ENCODE assay signal across 22 cellular contexts in the genomic region with DNA sequence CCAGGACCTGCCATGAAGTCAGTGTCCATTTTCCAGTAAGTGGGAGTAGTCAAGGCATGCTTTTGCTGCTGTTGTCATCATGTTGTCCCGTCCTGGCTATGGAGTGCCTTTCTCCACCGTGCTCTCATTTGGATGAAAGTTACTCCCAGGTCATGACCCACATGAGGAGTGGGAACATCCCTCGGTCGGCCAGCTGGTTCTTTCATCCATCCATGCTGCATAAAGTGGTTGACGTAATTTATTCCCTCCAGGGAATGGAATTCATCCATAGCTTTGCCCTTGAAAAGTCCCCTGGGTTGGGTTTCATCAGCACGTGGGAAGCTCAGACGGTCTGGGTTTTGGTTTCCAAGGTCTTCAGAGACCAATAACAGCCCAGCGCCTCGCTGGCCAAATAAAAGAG. TPM values are rescaled to one million over a fixed set of nuclear protein-coding genes. Genes with fewer than 3 reads are reported as not detected.
DNase-seq lines count a peak whose midpoint lies in the region; ATAC-seq, FAIRE-seq and TF ChIP-seq lines count a peak whose summit lies in the region.
"Had no signal": no experiment of that assay in that cellular context is flagged by ENCODE, and none has a peak within 500 bp of the region (broad histone marks: within the 10 kb centered on the region; RNA-seq: fewer than 3 reads in every experiment).

No MANE protein-coding gene starts in this region.

- H3K4me3 Mint-ChIP-seq in stimulated activated naive B cell treated with anti-CD40 and anti-IgM and Interleukin-4, amounts not matched to agents 10 μg/mL and 1 μg/mL and 100 μg/mL, for 72 hours = no peak overlapping the region
- H3K4me3 Mint-ChIP-seq: CD4-positive, alpha-beta memory T cell had no signal

- intact Hi-C loops in left ventricle myocardium inferior (cut with micrococcal nuclease) = no loop called here
- intact Hi-C loops in posterior vena cava (cut with DNase I) = no loop called here
- intact Hi-C loops in testis (cut with DNase I; ENCODE audit: low total_unique reads) = no loop called here

- H3K9me3 ChIP-seq in left ventricle myocardium inferior (replicated peaks) = peaks cover 12% of the 10 kb centered on the region
- no peaks in the 10 kb centered on the region for H3K9me3 ChIP-seq in testis
- H3K9me3 ChIP-seq: BE2C had no signal

- H3K4me3 ChIP-seq in left ventricle myocardium inferior (no peak overlapping the region), testis (no peak overlapping the region)
- H3K4me3 ChIP-seq: GM12878 had no signal

- H3K27ac Mint-ChIP-seq in stimulated activated naive B cell treated with anti-CD40 and anti-IgM and Interleukin-4, amounts not matched to agents 10 μg/mL and 1 μg/mL and 100 μg/mL, for 72 hours = no peak overlapping the region
- H3K27ac Mint-ChIP-seq: CD4-positive, alpha-beta memory T cell had no signal

- TF ChIP-seq POLR2A in testis (IDR thresholded peaks at IDR 0.05) = no peak

- peaks cover 56 to 61% of the 10 kb centered on the region in 2 donors for H3K27me3 Mint-ChIP-seq in stimulated activated naive B cell treated with anti-CD40 and anti-IgM and Interleukin-4, amounts not matched to agents 10 μg/mL and 1 μg/mL and 100 μg/mL, for 72 hours

- ATAC-seq in stimulated activated naive B cell treated with anti-CD40 and anti-IgM and Interleukin-4, amounts not matched to agents 10 μg/mL and 1 μg/mL and 100 μg/mL, for 72 hours (replicated peaks) = no peak
- ATAC-seq: GM12878 had no signal

- peaks cover 0 to 3% of the 10 kb centered on the region in 2 donors for H3K36me3 Mint-ChIP-seq in stimulated activated naive B cell treated with anti-CD40 and anti-IgM and Interleukin-4, amounts not matched to agents 10 μg/mL and 1 μg/mL and 100 μg/mL, for 72 hours
- H3K36me3 Mint-ChIP-seq: CD4-positive, alpha-beta memory T cell had no signal

- H3K4me1 Mint-ChIP-seq in stimulated activated naive B cell treated with anti-CD40 and anti-IgM and Interleukin-4, amounts not matched to agents 10 μg/mL and 1 μg/mL and 100 μg/mL, for 72 hours = peaks cover 4 to 7% of the 10 kb centered on the region in 2 donors
- H3K4me1 Mint-ChIP-seq: CD4-positive, alpha-beta memory T cell had no signal

- peaks cover 47% of the 10 kb centered on the region for H3K27me3 ChIP-seq in left ventricle myocardium inferior (ENCODE audit: low read depth)
- no peaks in the 10 kb centered on the region for H3K27me3 ChIP-seq in testis
- H3K27me3 ChIP-seq: BE2C had no signal

- TF ChIP-seq CTCF in left ventricle myocardium inferior (IDR thresholded peaks at IDR 0.05; ENCODE audit: borderline replicate concordance) (no peak), testis (IDR thresholded peaks at IDR 0.05) (no peak)

- DNase-seq in left ventricle myocardium inferior (peak; percentile 75), posterior vena cava (ENCODE audit: low spot score) (peak; percentile 91), testis (peak; percentile 49), activated gamma-delta T cell treated with Interleukin-2 at 50 U/mL for 16 hours (no peak), NCI-H146 treated with DMSO at 0.1 percent for 48 hours (lab: John Stamatoyannopoulos, UW; ENCODE audit: unreplicated experiment) (no peak), LoVo (ENCODE audit: low spot score) (no peak)
- no peak for DNase-seq in stimulated activated naive B cell treated with anti-CD40 and anti-IgM and Interleukin-4, amounts not matched to agents 10 μg/mL and 1 μg/mL and 100 μg/mL, for 72 hours
- DNase-seq: BE2C; CD4-positive, alpha-beta memory T cell; DMS79; NCI-H1048; NCI-H146; NCI-H2107; NCI-H446; NCI-H82; SHP77 had no signal

- peaks cover 5 to 11% of the 10 kb centered on the region in 2 donors for H3K9me3 Mint-ChIP-seq in stimulated activated naive B cell treated with anti-CD40 and anti-IgM and Interleukin-4, amounts not matched to agents 10 μg/mL and 1 μg/mL and 100 μg/mL, for 72 hours

- FAIRE-seq in endometrium (lab: Jason Lieb, UNC) = peak; percentile 21
- FAIRE-seq: GM12878, GM19239, HTR-8/SVneo had no signal

- 46 to 50% methylated on average over 9 of the region's 9 CpGs for WGBS in testis, 2 donors

- H3K27ac ChIP-seq in left ventricle myocardium inferior (replicated peaks) = peak overlapping the region; percentile 89
- peak overlapping the region in 1 of 2 donors; percentile 37 for H3K27ac ChIP-seq in testis

- H3K4me1 ChIP-seq in left ventricle myocardium inferior = peaks cover 18% of the 10 kb centered on the region
- H3K4me1 ChIP-seq in testis = no peaks in the 10 kb centered on the region
- H3K4me1 ChIP-seq: BE2C had no signal

- H3K36me3 ChIP-seq in left ventricle myocardium inferior (no peaks in the 10 kb centered on the region), testis (ENCODE audit: low read depth, missing control alignments) (no peaks in the 10 kb centered on the region)
- H3K36me3 ChIP-seq: BE2C had no signal

RNA-seq across cellular contexts. Expression of a gene that starts 11.6 kb away (rescaled TPM):
- 69.0 TPM for total RNA-seq in left ventricle myocardium inferior
- 1,000 to 10,000 TPM in 1 of 2 donors, 100 to 1,000 TPM in 1; 310 to 2,023 TPM for total RNA-seq in posterior vena cava
- total RNA-seq in testis = 1 to 10 TPM; 7.1 to 8.3 TPM
- 60.8 TPM for polyA plus RNA-seq in testis (ENCODE audit: insufficient read depth, low read depth, low replicate concordance)
- total RNA-seq: CD4-positive, alpha-beta memory T cell; G401 had no signal
- polyA plus RNA-seq: AG04450; CD4-positive, alpha-beta memory T cell; GM12878 had no signal

RNA-seq across cellular contexts. Expression of a gene that starts 44.4 kb away (rescaled TPM):
- total RNA-seq in left ventricle myocardium inferior (not detected), posterior vena cava (not detected), testis (not detected)
- not detected for polyA plus RNA-seq in testis (ENCODE audit: insufficient read depth, low read depth, low replicate concordance)
- total RNA-seq: CD4-positive, alpha-beta memory T cell; G401; GM12878 had no signal
- polyA plus RNA-seq: AG04450; CD4-positive, alpha-beta memory T cell; GM12878 had no signal

Comparison
In these comparisons a context has a peak if more than half of its experiments do, and no peak if none do; other contexts are left out.
1. DNase-seq: peak in left ventricle myocardium inferior (single experiment), posterior vena cava (single experiment) and testis (single experiment); none in activated gamma-delta T cell treated with Interleukin-2 at 50 U/mL for 16 hours (single experiment), stimulated activated naive B cell treated with anti-CD40 and anti-IgM and Interleukin-4, amounts not matched to agents 10 μg/mL and 1 μg/mL and 100 μg/mL, for 72 hours (single experiment), NCI-H146 treated with DMSO at 0.1 percent for 48 hours (single experiment) and LoVo (single experiment).